In the genomic region with DNA sequence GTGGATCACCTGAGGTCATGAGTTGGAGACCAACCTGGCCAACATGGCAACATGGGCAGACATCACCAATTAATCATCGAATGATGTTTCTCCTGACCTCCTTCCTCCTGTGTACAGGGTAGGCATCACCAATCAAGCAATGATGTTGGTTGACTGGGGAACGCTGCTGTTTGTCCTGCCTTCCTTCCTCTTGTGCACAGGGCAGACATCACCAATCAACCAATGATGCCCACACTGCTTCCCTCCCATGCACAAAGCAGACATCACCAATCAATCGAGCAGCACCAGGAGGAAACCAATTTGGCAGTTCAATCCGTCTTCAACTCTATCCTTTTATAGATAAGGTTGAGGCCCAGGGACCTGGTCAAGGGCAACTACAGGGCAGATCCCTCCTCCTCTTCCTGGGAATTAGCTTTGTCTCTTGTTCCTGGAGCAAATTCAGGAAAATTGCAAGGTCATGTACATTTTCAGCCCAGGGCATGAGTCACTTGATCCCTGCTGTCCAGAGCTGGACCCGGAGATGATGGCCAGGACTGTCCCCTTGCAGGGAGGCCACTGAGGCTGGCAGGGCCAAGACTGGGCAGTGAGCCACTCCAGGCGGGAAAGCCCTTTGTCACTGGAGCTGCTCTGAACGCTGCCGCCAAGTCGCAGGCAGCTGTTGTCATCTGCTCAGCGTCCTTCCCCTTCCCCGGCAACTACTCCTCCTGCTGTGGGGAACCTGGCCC, we compare ENCODE assay signal across 12 cellular contexts. TPM values are rescaled to one million over a fixed set of nuclear protein-coding genes. Genes with fewer than 3 reads are reported as not detected.
A peak's percentile ranks its signal among the peaks of the same experiment; 100 is the strongest.
DNase-seq lines count a peak whose midpoint lies in the region; FAIRE-seq and TF ChIP-seq lines count a peak whose summit lies in the region.
"Had no signal": no experiment of that assay in that cellular context is flagged by ENCODE, and none has a peak within 500 bp of the region (broad histone marks: within the 10 kb centered on the region; RNA-seq: fewer than 3 reads in every experiment).

No MANE protein-coding gene starts in this region.

- TF ChIP-seq CTCF in bronchial epithelial cell (IDR thresholded peaks at IDR 0.05; ENCODE audit: insufficient read depth, low read length, severe bottlenecking) (no peak), osteoblast (IDR thresholded peaks at IDR 0.05; ENCODE audit: extremely low read depth, low read depth, low read length) (no peak)

- no peak overlapping the region for H3K4me2 ChIP-seq in osteoblast (ENCODE audit: insufficient read depth, low read length)

- H2AFZ ChIP-seq in osteoblast (ENCODE audit: low read length), result no peak overlapping the region

- H3K36me3 ChIP-seq in bronchial epithelial cell (ENCODE audit: control insufficient read depth, insufficient read depth, low read length) (no peaks in the 10 kb centered on the region), osteoblast (ENCODE audit: insufficient read depth, low read length) (no peaks in the 10 kb centered on the region)

- no peaks in the 10 kb centered on the region for H3K27me3 ChIP-seq in bronchial epithelial cell (ENCODE audit: control insufficient read depth, insufficient read depth, low read length)
- no peaks in the 10 kb centered on the region for H3K27me3 ChIP-seq in osteoblast (ENCODE audit: insufficient read depth, low read length)

- FAIRE-seq in bronchial epithelial cell (lab: Jason Lieb, UNC), result peak; percentile 72
- FAIRE-seq: keratinocyte had no signal

- DNase-seq in DMS53 (lab: John Stamatoyannopoulos, UW), result peak; percentile 69
- DNase-seq in DMS53 treated with DMSO at 0.1 percent for 48 hours (lab: John Stamatoyannopoulos, UW; ENCODE audit: unreplicated experiment), result no peak
- DNase-seq in MV-4-11 (lab: John Stamatoyannopoulos, UW), result peak; percentile 76
- DNase-seq in bronchial epithelial cell (ENCODE audit: low read depth), result peak; percentile 21
- DNase-seq in osteoblast (ENCODE audit: insufficient read length, low spot score, missing footprints), result peak; percentile 58
- DNase-seq in cerebellar nuclear complex (lab: John Stamatoyannopoulos, UW), result no peak
- DNase-seq in SW480 (ENCODE audit: low spot score), result no peak
- no peak for DNase-seq in OCI-M2 (lab: John Stamatoyannopoulos, UW; ENCODE audit: unreplicated experiment)
- DNase-seq: activated effector memory CD4-positive, alpha-beta T cell treated with Interleukin-2 at 50 U/mL for 16 hours; NCI-H524 treated with DMSO at 0.1 percent for 48 hours had no signal

- no peaks in the 10 kb centered on the region for H3K79me2 ChIP-seq in osteoblast (ENCODE audit: insufficient read depth, low read length)

- no peaks in the 10 kb centered on the region for H3K9me3 ChIP-seq in osteoblast (ENCODE audit: low read depth, low read length)

- peaks cover 11% of the 10 kb centered on the region for H3K4me1 ChIP-seq in osteoblast (ENCODE audit: insufficient read depth, low read length)

- H3K4me3 ChIP-seq in bronchial epithelial cell (ENCODE audit: low read depth, low read length) (no peak overlapping the region), osteoblast (ENCODE audit: insufficient read depth, low read length) (no peak overlapping the region)

- no peak overlapping the region for H3K27ac ChIP-seq in osteoblast (ENCODE audit: low read depth, low read length)
- H3K27ac ChIP-seq: 22Rv1 had no signal

- H4K20me1 ChIP-seq in osteoblast (ENCODE audit: insufficient read depth, low read length), result no peaks in the 10 kb centered on the region

RNA-seq across cellular contexts. Expression of a gene that starts 5.3 kb away (rescaled TPM):
- total RNA-seq in bronchial epithelial cell, result 58.4 and 73.2 TPM in 2 replicates
- 68.8 and 70.1 TPM in 2 replicates for total RNA-seq in osteoblast

RNA-seq across cellular contexts. Expression of a gene that starts 30.4 kb away (rescaled TPM):
- 0.79 and 1.9 TPM in 2 replicates for total RNA-seq in bronchial epithelial cell
- total RNA-seq in osteoblast, result 3.3 and 3.8 TPM in 2 replicates

RNA-seq across cellular contexts. Expression of a gene that starts 30.4 kb away (rescaled TPM):
- total RNA-seq in bronchial epithelial cell (14.2 and 15.4 TPM in 2 replicates), osteoblast (55.7 and 70.6 TPM in 2 replicates)

RNA-seq across cellular contexts. Expression of a gene that starts 50.4 kb away (rescaled TPM):
- total RNA-seq in bronchial epithelial cell (48.4 and 71.0 TPM in 2 replicates), osteoblast (49.5 and 52.5 TPM in 2 replicates)

Comparison
In these comparisons a context has a peak if more than half of its experiments do, and no peak if none do; other contexts are left out.
1. DNase-seq: peak in DMS53 (single experiment), MV-4-11 (single experiment), bronchial epithelial cell (single experiment) and osteoblast (single experiment); none in DMS53 treated with DMSO at 0.1 percent for 48 hours (single experiment), cerebellar nuclear complex (0 of 2), SW480 (single experiment) and OCI-M2 (single experiment).